Comparison of ENCODE assay signal across 8 cellular contexts in genomic region chr1:151993734-151994496, GRCh38. TPM values are rescaled to one million over a fixed set of nuclear protein-coding genes. Genes with fewer than 3 reads are reported as not detected.
DNase-seq lines count a peak whose midpoint lies in the region; ATAC-seq and TF ChIP-seq lines count a peak whose summit lies in the region.

Gene S100A10 (minus strand): TSS chr1:151993859. CDS start chr1:151986230, 7,629 bp downstream.

- ATAC-seq in esophagus mucosa = peak; percentile 70

- H3K9me3 ChIP-seq in OCI-LY7 (ENCODE audit: low read length) = no peaks in the 10 kb centered on the region

- intact Hi-C loops in OCI-LY7 (cut with micrococcal nuclease; ENCODE audit: unreplicated experiment) = no loop called here

- H3K4me1 ChIP-seq in OCI-LY7 (ENCODE audit: insufficient read depth, low read length, poor library complexity, severe bottlenecking) = no peaks in the 10 kb centered on the region

- no peaks in the 10 kb centered on the region for H3K79me2 ChIP-seq in OCI-LY7 (ENCODE audit: insufficient read depth, low read depth, low read length)

- no TSS peak for BruUV-seq in OCI-LY7 (replicated peaks; lab: Mats Ljungman, UMichigan)

- no peaks in the 10 kb centered on the region for H4K20me1 ChIP-seq in OCI-LY7 (ENCODE audit: insufficient read depth, low read length)

- TF ChIP-seq CTCF in OCI-LY7 (conservative IDR thresholded peaks at IDR 0.05; ENCODE audit: low read length) = no peak

- peak within 1 kb of the TSS; percentile 96 for H3K27ac Mint-ChIP-seq in activated T-cell treated with anti-CD3 and anti-CD28 coated beads, Interleukin-2, amount 50 U/mL, for 24 hours
- H3K27ac Mint-ChIP-seq in stimulated activated naive CD8-positive, alpha-beta T cell treated with anti-CD3 and anti-CD28 coated beads, Interleukin-15, Interleukin-2, amounts not matched to agents 100 ng/mL and 50 ng/mL, for 24 hours = peak within 1 kb of the TSS; percentile 97

- no peaks in the 10 kb centered on the region for H3K9me3 Mint-ChIP-seq in activated T-cell treated with anti-CD3 and anti-CD28 coated beads, Interleukin-2, amount 50 U/mL, for 24 hours
- H3K9me3 Mint-ChIP-seq in stimulated activated naive CD8-positive, alpha-beta T cell treated with anti-CD3 and anti-CD28 coated beads, Interleukin-15, Interleukin-2, amounts not matched to agents 100 ng/mL and 50 ng/mL, for 24 hours = no peaks in the 10 kb centered on the region

- CTCF ChIA-PET in OCI-LY7 (lab: Charles Lee; ENCODE audit: unreplicated experiment) = no interaction called here

- peak within 1 kb of the TSS; percentile 94 for H3K4me3 Mint-ChIP-seq in activated T-cell treated with anti-CD3 and anti-CD28 coated beads, Interleukin-2, amount 50 U/mL, for 24 hours
- H3K4me3 Mint-ChIP-seq in stimulated activated naive CD8-positive, alpha-beta T cell treated with anti-CD3 and anti-CD28 coated beads, Interleukin-15, Interleukin-2, amounts not matched to agents 100 ng/mL and 50 ng/mL, for 24 hours = peak within 1 kb of the TSS; percentile 95

- H2AFZ ChIP-seq in OCI-LY7 (ENCODE audit: low read length) = peak within 1 kb of the TSS; percentile 35; the same call in 1 of the 2 replicates

- peak within 1 kb of the TSS; percentile 58; the same call in 1 of the 2 replicates for H3K4me2 ChIP-seq in OCI-LY7 (ENCODE audit: low read length)

- H3K4me3 ChIP-seq in OCI-LY7 (ENCODE audit: low read depth, low read length, poor library complexity, severe bottlenecking) = peak within 1 kb of the TSS; percentile 37

- peaks cover 27% of the 10 kb centered on the region for H3K36me3 Mint-ChIP-seq in activated T-cell treated with anti-CD3 and anti-CD28 coated beads, Interleukin-2, amount 50 U/mL, for 24 hours (ENCODE audit: low read depth)
- H3K36me3 Mint-ChIP-seq in stimulated activated naive CD8-positive, alpha-beta T cell treated with anti-CD3 and anti-CD28 coated beads, Interleukin-15, Interleukin-2, amounts not matched to agents 100 ng/mL and 50 ng/mL, for 24 hours (ENCODE audit: low read depth) = peaks cover 11% of the 10 kb centered on the region

- no peaks in the 10 kb centered on the region for H3K9me2 ChIP-seq in OCI-LY7 (ENCODE audit: insufficient read depth, low read length)

- no peak within 1 kb of the TSS for H3K27ac ChIP-seq in OCI-LY7 (ENCODE audit: low read depth, low read length, poor library complexity, severe bottlenecking)

- H3K4me1 Mint-ChIP-seq in activated T-cell treated with anti-CD3 and anti-CD28 coated beads, Interleukin-2, amount 50 U/mL, for 24 hours (ENCODE audit: low read depth) = peaks cover 56% of the 10 kb centered on the region
- peaks cover 52% of the 10 kb centered on the region for H3K4me1 Mint-ChIP-seq in stimulated activated naive CD8-positive, alpha-beta T cell treated with anti-CD3 and anti-CD28 coated beads, Interleukin-15, Interleukin-2, amounts not matched to agents 100 ng/mL and 50 ng/mL, for 24 hours (ENCODE audit: low read depth)

- DNase-seq in NCI-H2227 (lab: John Stamatoyannopoulos, UW; ENCODE audit: unreplicated experiment) = peak; percentile 35
- no peak for DNase-seq in NCI-H2227 treated with DMSO at 0.1 percent for 48 hours (lab: John Stamatoyannopoulos, UW)
- no peak for DNase-seq in OCI-LY7 (ENCODE audit: low spot score)
- DNase-seq in activated T-cell treated with anti-CD3 and anti-CD28 coated beads, Interleukin-2, amount 50 U/mL, for 24 hours = peak; percentile 80
- DNase-seq in myocyte (ENCODE audit: low read depth) = peak; percentile 65
- DNase-seq in OCI-M2 (lab: John Stamatoyannopoulos, UW; ENCODE audit: unreplicated experiment) = no peak

- POLR2A ChIA-PET in OCI-LY7 (lab: Charles Lee) = no interaction called here

- no peaks in the 10 kb centered on the region for H3K27me3 Mint-ChIP-seq in activated T-cell treated with anti-CD3 and anti-CD28 coated beads, Interleukin-2, amount 50 U/mL, for 24 hours
- H3K27me3 Mint-ChIP-seq in stimulated activated naive CD8-positive, alpha-beta T cell treated with anti-CD3 and anti-CD28 coated beads, Interleukin-15, Interleukin-2, amounts not matched to agents 100 ng/mL and 50 ng/mL, for 24 hours = peaks cover 9% of the 10 kb centered on the region

- H3K36me3 ChIP-seq in OCI-LY7 (ENCODE audit: insufficient read depth, low read length) = no peaks in the 10 kb centered on the region

RNA-seq across cellular contexts. Expression of gene S100A10, which starts in this region (rescaled TPM):
- total RNA-seq in OCI-LY7 (2014; rRNA removed; shearing (Covaris generic)) = not detected in 2 replicates
- total RNA-seq in OCI-LY7 (2022) = 2.6 and 4.1 TPM in 2 replicates
- 1,355 TPM for total RNA-seq in esophagus mucosa
- total RNA-seq in myocyte = 31.6 and 36.0 TPM in 2 replicates
- polyA plus RNA-seq in myocyte (2012) = 328 TPM

Comparison
In these comparisons a context has a peak if more than half of its experiments do, and no peak if none do; other contexts are left out.
1. RNA of gene S100A10 (total RNA-seq): 1,355 TPM in esophagus mucosa (single experiment); 31.6 to 36.0 TPM in myocyte and 2.6 to 4.1 TPM in OCI-LY7; every median in the first group is over 10 times any median in the second.
2. DNase-seq: peak in NCI-H2227 (single experiment), activated T-cell treated with anti-CD3 and anti-CD28 coated beads, Interleukin-2, amount 50 U/mL, for 24 hours (single experiment) and myocyte (single experiment); none in NCI-H2227 treated with DMSO at 0.1 percent for 48 hours (single experiment), OCI-LY7 (single experiment) and OCI-M2 (single experiment).